ENCODE assay signal across 8 cellular contexts in genomic region chr19:47111682-47112165, GRCh38. TPM values are rescaled to one million over a fixed set of nuclear protein-coding genes. Genes with fewer than 3 reads are reported as not detected.
DNase-seq lines count a peak whose midpoint lies in the region; ATAC-seq and TF ChIP-seq lines count a peak whose summit lies in the region.

No MANE protein-coding gene starts in this region.

- no peaks in the 10 kb centered on the region for H3K9me3 ChIP-seq in SK-N-SH
- no peaks in the 10 kb centered on the region for H3K9me3 ChIP-seq in subcutaneous abdominal adipose tissue (ENCODE audit: control insufficient read depth in 5 of 5, low read length in 5 of 5)

- H3K4me2 ChIP-seq in SK-N-SH, result peak overlapping the region; percentile 99

- H3K27ac ChIP-seq in SK-N-SH (ENCODE audit: low read depth in 2 of 2, low read length in 1 of 2) (peak overlapping the region; percentile 99 to 100), subcutaneous abdominal adipose tissue (ENCODE audit: low read depth, low read length) (peak overlapping the region; percentile 100)

- H3K36me3 Mint-ChIP-seq in activated T-helper 2 cell treated with anti-CD3 and anti-CD28 coated beads, Interferon-gamma antibody, Interleukin-2, Interleukin-4, amounts not matched to agents 10 μg/mL and 5 μg/mL and 100 μg/mL, durations not matched to agents 14 hours and 24 hours and 36 hours (ENCODE audit: low read depth), result peaks cover 49% of the 10 kb centered on the region
- H3K36me3 Mint-ChIP-seq in immature natural killer cell, result peaks cover 0 to 6% (median 4%) of the 10 kb centered on the region in 3 donors

- WGBS in SK-N-SH (ENCODE audit: low lambda C conversion rate), result 0% methylated on average over 6 of the region's 24 CpGs

- H3K4me3 ChIP-seq in SK-N-SH (ENCODE audit: low read depth in 2 of 2, low read length in 1 of 2) (peak overlapping the region; percentile 78 to 92), subcutaneous abdominal adipose tissue (ENCODE audit: low read depth in 1 of 5, low read length in 5 of 5) (peak overlapping the region; percentile 79 to 96 (median 92))

- ATAC-seq in SK-N-SH treated with all-trans-retinoic acid at 6 μM for 48 hours (no peak), GM18909 (IDR thresholded peaks at IDR 0.05; ENCODE audit: poor library complexity, unreplicated experiment) (no peak)

- intact Hi-C loops in activated T-helper 2 cell treated with anti-CD3 and anti-CD28 coated beads, Interferon-gamma antibody, Interleukin-2, Interleukin-4, amounts not matched to agents 10 μg/mL and 5 μg/mL and 100 μg/mL, durations not matched to agents 14 hours and 24 hours and 36 hours (cut with micrococcal nuclease), result loop anchor here (2.0 kb wide), 4 partner anchors 63 to 325 kb away; partner anchors contain the start of gene TMEM160

- peaks cover 13 to 15% of the 10 kb centered on the region in 2 experiments for H3K36me3 ChIP-seq in SK-N-SH (replicated peaks in 1 of 2; ENCODE audit: control insufficient read depth in 1 of 2, insufficient read depth in 2 of 2, low read length in 1 of 2)
- no peaks in the 10 kb centered on the region for H3K36me3 ChIP-seq in subcutaneous abdominal adipose tissue (ENCODE audit: control insufficient read depth in 5 of 5, insufficient read depth in 5 of 5, low read length in 5 of 5)

- peak overlapping the region; percentile 99 for H3K27ac Mint-ChIP-seq in activated T-helper 2 cell treated with anti-CD3 and anti-CD28 coated beads, Interferon-gamma antibody, Interleukin-2, Interleukin-4, amounts not matched to agents 10 μg/mL and 5 μg/mL and 100 μg/mL, durations not matched to agents 14 hours and 24 hours and 36 hours
- H3K27ac Mint-ChIP-seq in immature natural killer cell, result peak overlapping the region; percentile 94 to 100 (median 100)

- peak overlapping the region; percentile 100 for H3K9ac ChIP-seq in SK-N-SH
- H3K9ac ChIP-seq in subcutaneous abdominal adipose tissue (ENCODE audit: low read length in 5 of 5), result peak overlapping the region; percentile 96 to 100 (median 100)

- no peak overlapping the region for H2AFZ ChIP-seq in SK-N-SH (ENCODE audit: low read depth)

- no peak for TF ChIP-seq CTCF in SK-N-SH (IDR thresholded peaks at IDR 0.05)

- POLR2A ChIA-PET in SK-N-SH (lab: Yijun Ruan, JAX), result interaction anchor here (2.5 kb wide), 1 partner anchor 145 kb away, joined by 11 read pairs; the partner anchor contains the start of gene CCDC9

- no peaks in the 10 kb centered on the region for H3K9me2 ChIP-seq in SK-N-SH

- H4K20me1 ChIP-seq in SK-N-SH (ENCODE audit: insufficient read depth), result no peaks in the 10 kb centered on the region

- H3K4me3 Mint-ChIP-seq in activated T-helper 2 cell treated with anti-CD3 and anti-CD28 coated beads, Interferon-gamma antibody, Interleukin-2, Interleukin-4, amounts not matched to agents 10 μg/mL and 5 μg/mL and 100 μg/mL, durations not matched to agents 14 hours and 24 hours and 36 hours (ENCODE audit: low read depth), result peak overlapping the region; percentile 95
- peak overlapping the region; percentile 95 to 99 (median 98) for H3K4me3 Mint-ChIP-seq in immature natural killer cell

- H3F3A ChIP-seq in SK-N-SH (replicated peaks; ENCODE audit: insufficient read depth), result peaks cover 34% of the 10 kb centered on the region

- H3K4me1 Mint-ChIP-seq in activated T-helper 2 cell treated with anti-CD3 and anti-CD28 coated beads, Interferon-gamma antibody, Interleukin-2, Interleukin-4, amounts not matched to agents 10 μg/mL and 5 μg/mL and 100 μg/mL, durations not matched to agents 14 hours and 24 hours and 36 hours (ENCODE audit: low read depth), result peaks cover 41% of the 10 kb centered on the region
- peaks cover 50 to 61% of the 10 kb centered on the region in 2 donors for H3K4me1 Mint-ChIP-seq in immature natural killer cell

- H3K79me2 ChIP-seq in SK-N-SH (ENCODE audit: insufficient read depth), result peaks cover 56% of the 10 kb centered on the region

- no peak for TF ChIP-seq EP300 in SK-N-SH (IDR thresholded peaks at IDR 0.05; ENCODE audit: borderline replicate concordance in 1 of 2, low read depth in 1 of 2, low read length in 1 of 2)

- peaks cover 33 to 38% of the 10 kb centered on the region in 2 experiments for H3K4me1 ChIP-seq in SK-N-SH (ENCODE audit: control insufficient read depth in 1 of 2, insufficient read depth in 2 of 2, low read depth in 1 of 2, low read length in 1 of 2)
- H3K4me1 ChIP-seq in subcutaneous abdominal adipose tissue (ENCODE audit: control insufficient read depth in 5 of 5, insufficient read depth in 5 of 5, low read length in 5 of 5), result peaks cover 11 to 49% (median 43%) of the 10 kb centered on the region in 5 donors

- H3K27me3 ChIP-seq in SK-N-SH (ENCODE audit: insufficient read depth) (no peaks in the 10 kb centered on the region), subcutaneous abdominal adipose tissue (ENCODE audit: control insufficient read depth in 5 of 5, insufficient read depth in 4 of 5, low read length in 5 of 5) (no peaks in the 10 kb centered on the region)

- DNase-seq in SK-N-SH, result no peak
- no peak for DNase-seq in activated T-helper 2 cell treated with anti-CD3 and anti-CD28 coated beads, Interferon-gamma antibody, Interleukin-2, Interleukin-4, amounts not matched to agents 10 μg/mL and 5 μg/mL and 100 μg/mL, durations not matched to agents 14 hours and 24 hours and 36 hours (ENCODE audit: low spot score)
- DNase-seq in immature natural killer cell, result no peak
- no peak for DNase-seq in SIG-M5 (lab: John Stamatoyannopoulos, UW)
- DNase-seq in inferior parietal cortex (ENCODE audit: extremely low spot score), result no peak

- CTCF ChIA-PET in SK-N-SH (lab: Yijun Ruan, JAX), result interaction anchor here (0.8 to 4.3 kb wide), 4 partner anchors 27 to 132 kb away, joined by 3 to 18 read pairs (median 3); no protein-coding TSS in a partner anchor

- H3K27me3 Mint-ChIP-seq in activated T-helper 2 cell treated with anti-CD3 and anti-CD28 coated beads, Interferon-gamma antibody, Interleukin-2, Interleukin-4, amounts not matched to agents 10 μg/mL and 5 μg/mL and 100 μg/mL, durations not matched to agents 14 hours and 24 hours and 36 hours (ENCODE audit: low read depth), result no peaks in the 10 kb centered on the region
- H3K27me3 Mint-ChIP-seq in immature natural killer cell (ENCODE audit: low read depth in 3 of 3), result peaks cover 10 to 26% (median 15%) of the 10 kb centered on the region in 3 donors

- H3K9me3 Mint-ChIP-seq in activated T-helper 2 cell treated with anti-CD3 and anti-CD28 coated beads, Interferon-gamma antibody, Interleukin-2, Interleukin-4, amounts not matched to agents 10 μg/mL and 5 μg/mL and 100 μg/mL, durations not matched to agents 14 hours and 24 hours and 36 hours, result no peaks in the 10 kb centered on the region
- H3K9me3 Mint-ChIP-seq in immature natural killer cell, result no peaks in the 10 kb centered on the region

- no peak for TF ChIP-seq RAD21 in SK-N-SH (IDR thresholded peaks at IDR 0.05; ENCODE audit: low read length)

TF ChIP-seq in SK-N-SH, 30 proteins besides CTCF, POLR2A, EP300 and RAD21:
- TF ChIP-seq MEF2A (IDR thresholded peaks at IDR 0.05; ENCODE audit: borderline replicate concordance, low read depth) (0 out of 2 replicates have a peak, but pooled peaks have one; percentile 5), JUND (IDR thresholded peaks at IDR 0.05) (no peak)

TF ChIP-seq in SK-N-SH treated with all-trans-retinoic acid at 6 μM for 48 hours, 23 proteins besides CTCF, POLR2A, EP300 and RAD21:
- no peak for TF ChIP-seq ZNF8 (CRISPR knock-in tag; IDR thresholded peaks at IDR 0.05)
- no peak for TF ChIP-seq CSRNP3 (CRISPR knock-in tag; IDR thresholded peaks at IDR 0.05)
- no peak for TF ChIP-seq ZNF70 (CRISPR knock-in tag; IDR thresholded peaks at IDR 0.05)
- no peak for TF ChIP-seq ZC3H10 (CRISPR knock-in tag; IDR thresholded peaks at IDR 0.05)

RNA-seq across cellular contexts. Expression of gene ZC3H4, which starts 1.9 kb away (rescaled TPM):
- polyA plus RNA-seq in SK-N-SH (2012; rRNA removed), result 3.9 and 7.6 TPM in 2 replicates
- 4.6 and 5.7 TPM in 2 replicates for polyA plus RNA-seq in SK-N-SH (2012; cell fraction: cytosol; rRNA removed)
- polyA plus RNA-seq in SK-N-SH (2012; cell fraction: nucleus; rRNA removed), result 14.8 and 20.3 TPM in 2 replicates
- 97.1 and 104 TPM in 2 replicates for total RNA-seq in activated T-helper 2 cell treated with anti-CD3 and anti-CD28 coated beads, Interferon-gamma antibody, Interleukin-2, Interleukin-4, amounts not matched to agents 10 μg/mL and 5 μg/mL and 100 μg/mL, durations not matched to agents 14 hours and 24 hours and 36 hours
- polyA plus RNA-seq in immature natural killer cell, result 1 to 10 TPM in 2 of 3 donors, under 1 TPM in 1; 0.04 to 2.3 (median 1.1) TPM

RNA-seq across cellular contexts. Expression of gene SAE1, which starts 18.9 kb away (rescaled TPM):
- polyA plus RNA-seq in SK-N-SH (2012; rRNA removed), result 123 and 126 TPM in 2 replicates
- polyA plus RNA-seq in SK-N-SH (2012; cell fraction: cytosol; rRNA removed), result 137 and 140 TPM in 2 replicates
- 44.7 and 62.7 TPM in 2 replicates for polyA plus RNA-seq in SK-N-SH (2012; cell fraction: nucleus; rRNA removed)
- 151 and 154 TPM in 2 replicates for total RNA-seq in activated T-helper 2 cell treated with anti-CD3 and anti-CD28 coated beads, Interferon-gamma antibody, Interleukin-2, Interleukin-4, amounts not matched to agents 10 μg/mL and 5 μg/mL and 100 μg/mL, durations not matched to agents 14 hours and 24 hours and 36 hours
- 100 to 1,000 TPM; 111 to 159 (median 119) TPM for polyA plus RNA-seq in immature natural killer cell
